ENCODE assay signal across 8 cellular contexts in genomic region chr7:151736403-151736909, GRCh38.
DNase-seq lines count a peak whose midpoint lies in the region; ATAC-seq, FAIRE-seq and TF ChIP-seq lines count a peak whose summit lies in the region.

No MANE protein-coding gene starts in this region.

- FAIRE-seq in GM12892 (lab: Jason Lieb, UNC): no peak

- H3K4me1 ChIP-seq in Panc1 (ENCODE audit: control insufficient read depth, insufficient read depth, low read length) (peaks cover 31% of the 10 kb centered on the region), neural progenitor cell (peaks cover 34% of the 10 kb centered on the region)

- in situ Hi-C loops in Panc1 (cut with HindIII; ENCODE audit: low pct_unique_long_range_greater_than_20kb, low sequenced_read_pairs): no loop called here
- in situ Hi-C loops in KBM-7 (cut with MboI; ENCODE audit: low pct_unique_long_range_greater_than_20kb, low sequenced_read_pairs): no loop called here

- no peaks in the 10 kb centered on the region for H4K20me1 ChIP-seq in neural progenitor cell (ENCODE audit: low read depth)

- H2AFZ ChIP-seq in neural progenitor cell (replicated peaks): peak overlapping the region; percentile 43

- H3K36me3 ChIP-seq in Panc1 (ENCODE audit: control insufficient read depth, insufficient read depth, low read length) (no peaks in the 10 kb centered on the region), neural progenitor cell (no peaks in the 10 kb centered on the region)

- H3K4me3 ChIP-seq in Panc1 (ENCODE audit: low read depth in 2 of 2, low read length in 2 of 2) (peak overlapping the region; percentile 56 to 83), neural progenitor cell (no peak overlapping the region)

- H3K27ac ChIP-seq in Panc1 (ENCODE audit: low read length) (peak overlapping the region; percentile 90), neural progenitor cell (no peak overlapping the region)

- peak; percentile 93 for ATAC-seq in Panc1
- peak; percentile 69 for ATAC-seq in esophagus mucosa
- no peak for ATAC-seq in GM18502 (IDR thresholded peaks at IDR 0.05; ENCODE audit: poor library complexity, unreplicated experiment)

- no peak overlapping the region for H3K9ac ChIP-seq in neural progenitor cell

- TF ChIP-seq CTCF in Panc1 (IDR thresholded peaks at IDR 0.05) (no peak), neural progenitor cell (IDR thresholded peaks at IDR 0.05) (no peak)

- peaks cover 7% of the 10 kb centered on the region for H3K9me3 Mint-ChIP-seq in neural progenitor cell

- H3K4me2 ChIP-seq in neural progenitor cell: peak overlapping the region; percentile 50

- H3K27me3 ChIP-seq in Panc1 (ENCODE audit: control insufficient read depth, insufficient read depth, low read length) (no peaks in the 10 kb centered on the region), neural progenitor cell (peaks cover 7% of the 10 kb centered on the region)

- peaks cover 3% of the 10 kb centered on the region for H3K36me3 Mint-ChIP-seq in neural progenitor cell

- CTCF ChIA-PET in Panc1 (lab: Charles Lee): interaction anchor here (0.6 kb wide), 1 partner anchor 31 kb away, joined by 3 read pairs; no protein-coding TSS in a partner anchor

- peaks cover 25% of the 10 kb centered on the region for H3F3A ChIP-seq in neural progenitor cell (ENCODE audit: low read depth)

- BruUV-seq in Panc1 (replicated peaks; lab: Mats Ljungman, UMichigan): no TSS peak

- DNase-seq in HK-2 (ENCODE audit: unreplicated experiment): peak; percentile 96
- peak; percentile 97 for DNase-seq in Panc1 (ENCODE audit: low read depth, low spot score)
- peak; percentile 65 for DNase-seq in neural progenitor cell (ENCODE audit: low spot score)
- DNase-seq in NCI-H1694 treated with DMSO at 0.1 percent for 48 hours (lab: John Stamatoyannopoulos, UW): no peak
- DNase-seq in GM12892 (ENCODE audit: insufficient read length): no peak
- no peak for DNase-seq in KBM-7

- intact Hi-C loops in Panc1 (cut with micrococcal nuclease; ENCODE audit: unreplicated experiment): no loop called here

- no peaks in the 10 kb centered on the region for H3K79me2 ChIP-seq in neural progenitor cell (ENCODE audit: low read depth)

- POLR2A ChIA-PET in Panc1 (lab: Charles Lee): no interaction called here

- H3K4me1 Mint-ChIP-seq in neural progenitor cell: peaks cover 44% of the 10 kb centered on the region

- peak overlapping the region; percentile 74 for H3K4me3 Mint-ChIP-seq in neural progenitor cell

- H3K27ac Mint-ChIP-seq in neural progenitor cell: peak overlapping the region; percentile 93

- no peak for TF ChIP-seq POLR2A in GM12892 (IDR thresholded peaks at IDR 0.05; ENCODE audit: low read depth, low read length)

- peaks cover 4% of the 10 kb centered on the region for H3K9me3 ChIP-seq in Panc1 (ENCODE audit: control insufficient read depth, insufficient read depth, low read depth, low read length)
- no peaks in the 10 kb centered on the region for H3K9me3 ChIP-seq in neural progenitor cell (ENCODE audit: low read depth)

- peaks cover 26% of the 10 kb centered on the region for H3K27me3 Mint-ChIP-seq in neural progenitor cell (ENCODE audit: insufficient read depth, low read depth)

Comparison
In these comparisons a context has a peak if more than half of its experiments do, and no peak if none do; other contexts are left out.
1. DNase-seq: peak in HK-2 (single experiment), Panc1 (single experiment) and neural progenitor cell (single experiment); none in NCI-H1694 treated with DMSO at 0.1 percent for 48 hours (single experiment), GM12892 (single experiment) and KBM-7 (single experiment).